Comparison of ENCODE assay signal across 8 cellular contexts in genomic region chr11:1870326-1870696, GRCh38. TPM values are rescaled to one million over a fixed set of nuclear protein-coding genes. Genes with fewer than 3 reads are reported as not detected.
DNase-seq lines count a peak whose midpoint lies in the region; ATAC-seq and TF ChIP-seq lines count a peak whose summit lies in the region.
"Had no signal": no experiment of that assay in that cellular context is flagged by ENCODE, and none has a peak within 500 bp of the region (broad histone marks: within the 10 kb centered on the region; RNA-seq: fewer than 3 reads in every experiment).

No MANE protein-coding gene starts in this region.

- H3K4me3 ChIP-seq in right atrium auricular region (peak overlapping the region; percentile 25 to 47), testis (peak overlapping the region; percentile 36 to 43)

- H3K36me3 ChIP-seq in right atrium auricular region (no peaks in the 10 kb centered on the region), testis (ENCODE audit: low read depth, missing control alignments) (no peaks in the 10 kb centered on the region)

- 30 to 78% methylated on average over 2 to 12 of the region's 12 CpGs for WGBS in testis, 2 donors

- CTCF ChIA-PET in activated CD8-positive, alpha-beta memory T cell treated with anti-CD3 and anti-CD28 coated beads, Interleukin-2, amount 10 ng/mL, durations not matched to agents 7 days and 5 days (lab: Charles Lee) = interaction anchor here (0.7 to 3.1 kb wide), 6 partner anchors 12 to 282 kb away, joined by 3 to 23 read pairs (median 4); partner anchors contain the start of gene LSP1

- no peak for TF ChIP-seq POLR2A in testis (IDR thresholded peaks at IDR 0.05)

- in situ Hi-C loops in ACHN (cut with HindIII; ENCODE audit: low pct_ligation_motif_present, low pct_unique_long_range_greater_than_20kb, low sequenced_read_pairs) = no loop called here

- H3K27ac ChIP-seq in right atrium auricular region (peak overlapping the region; percentile 35 to 51), testis (peak overlapping the region in 1 of 2 donors; percentile 61)

- ATAC-seq in activated CD8-positive, alpha-beta memory T cell treated with anti-CD3 and anti-CD28 coated beads, Interleukin-2, amount 10 ng/mL, durations not matched to agents 7 days and 5 days = no peak

- intact Hi-C loops in testis (cut with DNase I; ENCODE audit: low total_unique reads) = no loop called here

- no peaks in the 10 kb centered on the region for H3K9me3 Mint-ChIP-seq in activated CD8-positive, alpha-beta memory T cell treated with anti-CD3 and anti-CD28 coated beads, Interleukin-2, amount 10 ng/mL, durations not matched to agents 7 days and 5 days (ENCODE audit: low read depth)
- H3K9me3 Mint-ChIP-seq: neural crest cell had no signal

- H3K36me3 Mint-ChIP-seq in activated CD8-positive, alpha-beta memory T cell treated with anti-CD3 and anti-CD28 coated beads, Interleukin-2, amount 10 ng/mL, durations not matched to agents 7 days and 5 days = peaks cover 10% of the 10 kb centered on the region

- H3K4me1 Mint-ChIP-seq in activated CD8-positive, alpha-beta memory T cell treated with anti-CD3 and anti-CD28 coated beads, Interleukin-2, amount 10 ng/mL, durations not matched to agents 7 days and 5 days = peaks cover 46% of the 10 kb centered on the region

- no peak overlapping the region for H3K4me3 Mint-ChIP-seq in activated CD8-positive, alpha-beta memory T cell treated with anti-CD3 and anti-CD28 coated beads, Interleukin-2, amount 10 ng/mL, durations not matched to agents 7 days and 5 days
- H3K4me3 Mint-ChIP-seq: neural crest cell had no signal

- H3K4me1 ChIP-seq in right atrium auricular region (peaks cover 0 to 39% of the 10 kb centered on the region in 2 donors), testis (no peaks in the 10 kb centered on the region)

- no peaks in the 10 kb centered on the region for H3K27me3 ChIP-seq in right atrium auricular region
- no peaks in the 10 kb centered on the region for H3K27me3 ChIP-seq in testis

- no peaks in the 10 kb centered on the region for H3K27me3 Mint-ChIP-seq in activated CD8-positive, alpha-beta memory T cell treated with anti-CD3 and anti-CD28 coated beads, Interleukin-2, amount 10 ng/mL, durations not matched to agents 7 days and 5 days

- DNase-seq in activated CD8-positive, alpha-beta memory T cell treated with anti-CD3 and anti-CD28 coated beads, Interleukin-2, amount 10 ng/mL, durations not matched to agents 7 days and 5 days = no peak
- no peak for DNase-seq in activated CD8-positive, alpha-beta memory T cell treated with anti-CD3 and anti-CD28 coated beads, Interleukin-2, amount 50 U/mL, for 48 hours
- DNase-seq in right atrium auricular region (ENCODE audit: low spot score) = no peak
- no peak for DNase-seq in testis
- DNase-seq in Ammon's horn (ENCODE audit: low spot score) = no peak
- no peak for DNase-seq in ACHN
- DNase-seq: NCI-H2171 had no signal

- H3K9me3 ChIP-seq in right atrium auricular region = no peaks in the 10 kb centered on the region
- no peaks in the 10 kb centered on the region for H3K9me3 ChIP-seq in testis

- TF ChIP-seq CTCF in right atrium auricular region (IDR thresholded peaks at IDR 0.05) = no peak
- no peak for TF ChIP-seq CTCF in testis (IDR thresholded peaks at IDR 0.05)

- peak overlapping the region; percentile 19 for H3K27ac Mint-ChIP-seq in activated CD8-positive, alpha-beta memory T cell treated with anti-CD3 and anti-CD28 coated beads, Interleukin-2, amount 10 ng/mL, durations not matched to agents 7 days and 5 days

RNA-seq across cellular contexts. Expression of gene LSP1, which starts 17.4 kb away (rescaled TPM):
- total RNA-seq in activated CD8-positive, alpha-beta memory T cell treated with anti-CD3 and anti-CD28 coated beads, Interleukin-2, amount 10 ng/mL, durations not matched to agents 7 days and 5 days = 100 to 1,000 TPM; 574 to 702 TPM
- total RNA-seq in right atrium auricular region (10 to 100 TPM in 1 of 2 donors, 1 to 10 TPM in 1; 7.9 to 12.1 TPM), testis (10 to 100 TPM; 13.0 to 19.9 TPM)
- polyA plus RNA-seq in testis (ENCODE audit: insufficient read depth, low read depth, low replicate concordance) = 50.1 TPM
- total RNA-seq: neural crest cell had no signal

RNA-seq across cellular contexts. Expression of gene PRR33, which starts 21.4 kb away (rescaled TPM):
- total RNA-seq in activated CD8-positive, alpha-beta memory T cell treated with anti-CD3 and anti-CD28 coated beads, Interleukin-2, amount 10 ng/mL, durations not matched to agents 7 days and 5 days = not detected
- total RNA-seq in right atrium auricular region = under 1 TPM in 1 of 2 donors, not detected in 1; 0.33 TPM
- total RNA-seq in testis = under 1 TPM in 1 of 2 donors, not detected in 1; 0.06 TPM
- not detected for polyA plus RNA-seq in testis (ENCODE audit: insufficient read depth, low read depth, low replicate concordance)
- total RNA-seq: neural crest cell had no signal

RNA-seq across cellular contexts. Expression of gene TNNI2, which starts 31.5 kb away (rescaled TPM):
- total RNA-seq in activated CD8-positive, alpha-beta memory T cell treated with anti-CD3 and anti-CD28 coated beads, Interleukin-2, amount 10 ng/mL, durations not matched to agents 7 days and 5 days = 1 to 10 TPM in 1 of 2 experiments, not detected in 1; 1.0 TPM
- total RNA-seq in right atrium auricular region = not detected
- not detected for total RNA-seq in testis
- 8.6 TPM for polyA plus RNA-seq in testis (ENCODE audit: insufficient read depth, low read depth, low replicate concordance)
- total RNA-seq: neural crest cell had no signal

RNA-seq across cellular contexts. Expression of gene SYT8, which starts 35.5 kb away (rescaled TPM):
- total RNA-seq in activated CD8-positive, alpha-beta memory T cell treated with anti-CD3 and anti-CD28 coated beads, Interleukin-2, amount 10 ng/mL, durations not matched to agents 7 days and 5 days = not detected
- not detected for total RNA-seq in right atrium auricular region
- total RNA-seq in testis = 1 to 10 TPM; 1.7 to 2.7 TPM
- 0.98 TPM for polyA plus RNA-seq in testis (ENCODE audit: insufficient read depth, low read depth, low replicate concordance)
- total RNA-seq: neural crest cell had no signal

RNA-seq across cellular contexts. Expression of gene TNNT3, which starts 49.2 kb away (rescaled TPM):
- total RNA-seq in activated CD8-positive, alpha-beta memory T cell treated with anti-CD3 and anti-CD28 coated beads, Interleukin-2, amount 10 ng/mL, durations not matched to agents 7 days and 5 days = 1 to 10 TPM; 1.1 to 7.6 TPM
- total RNA-seq in right atrium auricular region (10 to 100 TPM; 12.8 to 16.4 TPM), testis (10 to 100 TPM in 1 of 2 donors, 1 to 10 TPM in 1; 8.1 to 13.1 TPM)
- 16.1 TPM for polyA plus RNA-seq in testis (ENCODE audit: insufficient read depth, low read depth, low replicate concordance)
- total RNA-seq: neural crest cell had no signal

Comparison
In these comparisons a context has a peak if more than half of its experiments do, and no peak if none do; other contexts are left out.
1. RNA of gene LSP1, which starts 17.4 kb away (total RNA-seq): 574 to 702 TPM in activated CD8-positive, alpha-beta memory T cell treated with anti-CD3 and anti-CD28 coated beads, Interleukin-2, amount 10 ng/mL, durations not matched to agents 7 days and 5 days; 13.0 to 19.9 TPM in testis and 7.9 to 12.1 TPM in right atrium auricular region; every median in the first group is over 10 times any median in the second.